ENCODE assay signal across 9 cellular contexts in the genomic region with DNA sequence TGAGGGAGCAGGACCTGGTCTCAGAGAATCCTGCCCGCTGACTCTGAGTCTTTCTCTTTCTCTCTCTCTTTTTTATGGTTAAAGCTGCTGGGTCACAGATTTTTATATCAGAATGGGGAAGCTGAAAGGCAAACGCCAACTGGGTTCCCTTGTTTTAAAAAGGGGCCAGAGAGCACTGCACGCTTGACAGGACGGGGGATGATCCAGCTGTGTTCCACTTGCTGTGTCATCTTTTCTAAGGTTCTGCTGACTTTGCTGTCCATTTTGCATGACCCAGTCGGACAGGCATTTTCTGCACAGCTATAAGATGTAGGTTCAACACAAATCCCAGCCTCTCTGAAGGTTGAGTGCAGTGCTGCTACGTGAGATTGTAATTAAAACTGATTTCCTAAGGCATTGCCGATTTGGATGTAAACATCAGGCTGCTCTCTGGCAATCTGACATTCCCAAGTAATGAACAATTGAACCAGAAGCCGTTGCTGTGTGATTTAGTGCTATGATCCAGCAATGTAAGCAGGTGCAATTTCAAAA. TPM values are rescaled to one million over a fixed set of nuclear protein-coding genes. Genes with fewer than 3 reads are reported as not detected.
A peak's percentile ranks its signal among the peaks of the same experiment; 100 is the strongest.
DNase-seq lines count a peak whose midpoint lies in the region; ATAC-seq and TF ChIP-seq lines count a peak whose summit lies in the region.
"Had no signal": no experiment of that assay in that cellular context is flagged by ENCODE, and none has a peak within 500 bp of the region (broad histone marks: within the 10 kb centered on the region; RNA-seq: fewer than 3 reads in every experiment).

No MANE protein-coding gene starts in this region.

- peak; percentile 38 for DNase-seq in NOMO-1 treated with DMSO at 0.1 percent for 48 hours (lab: John Stamatoyannopoulos, UW; ENCODE audit: unreplicated experiment)
- no peak for DNase-seq in NOMO-1 treated with dmso at 0.1 percent for 144 hours (lab: John Stamatoyannopoulos, UW; ENCODE audit: unreplicated experiment)
- no peak for DNase-seq in activated B cell treated with CpG ODN at 0.5 μM for 24 hours
- no peak for DNase-seq in hepatocyte (ENCODE audit: low spot score)
- DNase-seq in spleen, result no peak
- DNase-seq in stimulated activated CD4-positive, alpha-beta T cell treated with anti-CD3 and anti-CD28 coated beads, Interleukin-2, amount 100 ng/mL, for 48 hours, result no peak
- no peak for DNase-seq in stimulated activated naive CD4-positive, alpha-beta T cell (lab: John Stamatoyannopoulos, UW)
- DNase-seq: T-helper 2 cell had no signal

- no peak overlapping the region for H3K4me3 Mint-ChIP-seq in activated B cell treated with CpG ODN at 0.5 μM for 24 hours

- H3K27ac ChIP-seq in hepatocyte (peak overlapping the region; percentile 33), spleen (peak overlapping the region in 6 of 8 donors; percentile 23 to 89 (median 68))

- peaks cover 70% of the 10 kb centered on the region for H4K20me1 ChIP-seq in hepatocyte (ENCODE audit: insufficient read depth, poor library complexity, severe bottlenecking)

- no peaks in the 10 kb centered on the region for H3K9me3 ChIP-seq in hepatocyte (ENCODE audit: low read depth)
- no peaks in the 10 kb centered on the region for H3K9me3 ChIP-seq in spleen

- POLR2A ChIA-PET in activated B cell treated with CpG ODN at 0.5 μM for 24 hours (lab: Charles Lee), result interaction anchor here (1.2 to 2.4 kb wide), 2 partner anchors 22 to 23 kb away, joined by 5 to 16 read pairs; no protein-coding TSS in a partner anchor

- H3K27me3 Mint-ChIP-seq in activated B cell treated with CpG ODN at 0.5 μM for 24 hours, result no peaks in the 10 kb centered on the region

- peak overlapping the region; percentile 53 for H3K27ac Mint-ChIP-seq in activated B cell treated with CpG ODN at 0.5 μM for 24 hours

- CTCF ChIA-PET in activated B cell treated with CpG ODN at 0.5 μM for 24 hours (lab: Charles Lee), result interaction anchor here (0.6 to 3.5 kb wide), 2 partner anchors 23 to 211 kb away, joined by 3 to 10 read pairs; no protein-coding TSS in a partner anchor

- no peak overlapping the region for H3K4me3 ChIP-seq in hepatocyte
- H3K4me3 ChIP-seq in spleen, result no peak overlapping the region

- 65% methylated on average over 8 of the region's 8 CpGs for WGBS in hepatocyte (ENCODE audit: low lambda C conversion rate, missing lambda C conversion rate)
- WGBS in spleen, 5 donors, result 52 to 62% (median 59%) methylated on average over 8 of the region's 8 CpGs

- no peaks in the 10 kb centered on the region for H3K27me3 ChIP-seq in hepatocyte
- H3K27me3 ChIP-seq in spleen (replicated peaks in 1 of 7), result no peaks in the 10 kb centered on the region

- peaks cover 53% of the 10 kb centered on the region for H3K4me1 Mint-ChIP-seq in activated B cell treated with CpG ODN at 0.5 μM for 24 hours

- peak; percentile 40 for ATAC-seq in activated B cell treated with CpG ODN at 0.5 μM for 24 hours (ENCODE audit: low read depth)
- ATAC-seq in HG03469 (IDR thresholded peaks at IDR 0.05; ENCODE audit: unreplicated experiment), result no peak

- H3K4me2 ChIP-seq in hepatocyte, result peak overlapping the region; percentile 61

- no peaks in the 10 kb centered on the region for H3K9me2 ChIP-seq in hepatocyte (replicated peaks; ENCODE audit: insufficient read depth)

- no peak overlapping the region for H2AFZ ChIP-seq in hepatocyte

- peaks cover 87% of the 10 kb centered on the region for H3K79me2 ChIP-seq in hepatocyte

- no peaks in the 10 kb centered on the region for H3K9me3 Mint-ChIP-seq in activated B cell treated with CpG ODN at 0.5 μM for 24 hours

- no peak for TF ChIP-seq CTCF in activated B cell treated with CpG ODN at 0.5 μM for 24 hours (IDR thresholded peaks at IDR 0.05)
- no peak for TF ChIP-seq CTCF in hepatocyte (IDR thresholded peaks at IDR 0.05; ENCODE audit: poor library complexity)
- TF ChIP-seq CTCF in spleen (IDR thresholded peaks at IDR 0.05 in 8 of 11, conservative IDR thresholded peaks at IDR 0.05 in 3 of 11), result no peak

- no peak for TF ChIP-seq POLR2A in spleen (IDR thresholded peaks at IDR 0.05)

- intact Hi-C loops in activated B cell treated with CpG ODN at 0.5 μM for 24 hours (cut with micrococcal nuclease), result loop anchor here (2.0 kb wide), 1 partner anchor 15 kb away; no protein-coding TSS in a partner anchor
- intact Hi-C loops in spleen (cut with DNase I; ENCODE audit: low total_unique reads), result no loop called here

- H3K36me3 Mint-ChIP-seq in activated B cell treated with CpG ODN at 0.5 μM for 24 hours (ENCODE audit: low read depth), result peaks cover 39% of the 10 kb centered on the region

- H3K4me1 ChIP-seq in hepatocyte (ENCODE audit: insufficient read depth) (peaks cover 19% of the 10 kb centered on the region), spleen (peaks cover 4 to 77% (median 58%) of the 10 kb centered on the region in 6 donors)

- no peaks in the 10 kb centered on the region for H3K36me3 ChIP-seq in hepatocyte (replicated peaks; ENCODE audit: insufficient read depth, low read depth)
- peaks cover 0 to 37% (median 12%) of the 10 kb centered on the region in 6 donors for H3K36me3 ChIP-seq in spleen

RNA-seq across cellular contexts. Expression of a gene that starts 25.8 kb away (rescaled TPM):
- total RNA-seq in activated B cell treated with CpG ODN at 0.5 μM for 24 hours (22.1 and 27.0 TPM in 2 replicates), hepatocyte (39.6 and 41.7 TPM in 2 replicates), spleen (10 to 100 TPM; 29.6 to 35.1 (median 33.4) TPM)
- polyA plus RNA-seq in hepatocyte (52.4 and 63.8 TPM in 2 replicates), spleen (10 to 100 TPM in 1 of 3 donors, 1 to 10 TPM in 2; 8.0 to 11.3 (median 9.5) TPM)
